ENCODE assay signal across 10 cellular contexts in the genomic region with DNA sequence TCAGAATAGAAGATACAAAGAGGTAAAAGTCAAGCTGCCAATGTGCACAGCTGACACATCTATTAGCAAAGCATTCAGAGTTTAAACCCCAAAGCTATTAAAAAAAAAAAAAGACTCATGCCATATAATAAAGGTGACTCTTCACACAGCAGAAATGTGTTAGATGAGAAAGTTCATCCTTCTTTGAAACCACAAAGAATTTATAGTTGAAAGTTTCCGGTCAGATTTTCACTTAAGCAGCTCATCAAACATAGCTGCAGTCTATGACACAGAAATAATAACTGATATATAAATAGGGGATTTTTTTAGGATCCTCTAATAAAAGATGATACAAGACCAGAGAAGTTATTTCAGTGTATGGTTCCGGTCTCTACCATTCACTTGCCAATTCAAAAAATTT.
DNase-seq lines count a peak whose midpoint lies in the region; ATAC-seq, FAIRE-seq and TF ChIP-seq lines count a peak whose summit lies in the region.
"Had no signal": no experiment of that assay in that cellular context is flagged by ENCODE, and none has a peak within 500 bp of the region (broad histone marks: within the 10 kb centered on the region; RNA-seq: fewer than 3 reads in every experiment).

No MANE protein-coding gene starts in this region.

- POLR2A ChIA-PET in naive thymus-derived CD8-positive, alpha-beta T cell (lab: Charles Lee), result no interaction called here

- no peak overlapping the region for H3K27ac Mint-ChIP-seq in natural killer cell treated with Interleukin-12 subunit alpha and Interleukin-12 subunit beta and Interleukin-15 and Interleukin-18, amount 100 ng/mL, for 72 hours
- H3K27ac Mint-ChIP-seq in natural killer cell, result no peak overlapping the region
- no peak overlapping the region for H3K27ac Mint-ChIP-seq in naive thymus-derived CD8-positive, alpha-beta T cell
- H3K27ac Mint-ChIP-seq: activated naive CD4-positive, alpha-beta T cell treated with anti-CD3 and anti-CD28 coated beads for 36 hours; B cell had no signal

- no peaks in the 10 kb centered on the region for H3K9me3 Mint-ChIP-seq in natural killer cell treated with Interleukin-12 subunit alpha and Interleukin-12 subunit beta and Interleukin-15 and Interleukin-18, amount 100 ng/mL, for 72 hours
- H3K9me3 Mint-ChIP-seq in natural killer cell, result no peaks in the 10 kb centered on the region
- no peaks in the 10 kb centered on the region for H3K9me3 Mint-ChIP-seq in naive thymus-derived CD8-positive, alpha-beta T cell
- H3K9me3 Mint-ChIP-seq: activated naive CD4-positive, alpha-beta T cell treated with anti-CD3 and anti-CD28 coated beads for 36 hours had no signal

- H3K4me1 Mint-ChIP-seq in natural killer cell treated with Interleukin-12 subunit alpha and Interleukin-12 subunit beta and Interleukin-15 and Interleukin-18, amount 100 ng/mL, for 72 hours (ENCODE audit: low read depth in 2 of 2), result peaks cover 17 to 45% of the 10 kb centered on the region in 2 donors
- peaks cover 9 to 15% of the 10 kb centered on the region in 2 donors for H3K4me1 Mint-ChIP-seq in natural killer cell
- peaks cover 0 to 3% (median under 1%) of the 10 kb centered on the region in 4 donors for H3K4me1 Mint-ChIP-seq in naive thymus-derived CD8-positive, alpha-beta T cell

- peaks cover 0 to 7% of the 10 kb centered on the region in 2 donors for H3K27me3 Mint-ChIP-seq in natural killer cell treated with Interleukin-12 subunit alpha and Interleukin-12 subunit beta and Interleukin-15 and Interleukin-18, amount 100 ng/mL, for 72 hours
- peaks cover 9 to 18% of the 10 kb centered on the region in 2 donors for H3K27me3 Mint-ChIP-seq in natural killer cell (ENCODE audit: low read depth in 2 of 2)
- H3K27me3 Mint-ChIP-seq in naive thymus-derived CD8-positive, alpha-beta T cell, result peaks cover 0 to 6% (median 4%) of the 10 kb centered on the region in 5 donors

- no peaks in the 10 kb centered on the region for H3K36me3 Mint-ChIP-seq in natural killer cell treated with Interleukin-12 subunit alpha and Interleukin-12 subunit beta and Interleukin-15 and Interleukin-18, amount 100 ng/mL, for 72 hours
- H3K36me3 Mint-ChIP-seq in natural killer cell, result no peaks in the 10 kb centered on the region
- H3K36me3 Mint-ChIP-seq in naive thymus-derived CD8-positive, alpha-beta T cell, result no peaks in the 10 kb centered on the region

- ATAC-seq in natural killer cell treated with Interleukin-12 subunit alpha and Interleukin-12 subunit beta and Interleukin-15 and Interleukin-18, amount 100 ng/mL, for 72 hours, result no peak
- no peak for ATAC-seq in natural killer cell
- no peak for ATAC-seq in naive thymus-derived CD8-positive, alpha-beta T cell

- DNase-seq in natural killer cell treated with Interleukin-12 subunit alpha and Interleukin-12 subunit beta and Interleukin-15 and Interleukin-18, amount 100 ng/mL, for 72 hours (ENCODE audit: low spot score), result no peak
- no peak for DNase-seq in natural killer cell
- peak; percentile 83 for DNase-seq in SW480 (ENCODE audit: low spot score)
- DNase-seq in iris pigment epithelial cell (ENCODE audit: low read depth), result peak; percentile 69
- DNase-seq in OCI-M1 (lab: John Stamatoyannopoulos, UW), result no peak
- no peak for DNase-seq in naive thymus-derived CD8-positive, alpha-beta T cell
- DNase-seq in GM12891 (ENCODE audit: insufficient read length, low spot score), result no peak
- no peak for DNase-seq in NCI-H1930 (lab: John Stamatoyannopoulos, UW)
- DNase-seq: activated naive CD4-positive, alpha-beta T cell treated with anti-CD3 and anti-CD28 coated beads for 36 hours had no signal

- no peak for TF ChIP-seq CTCF in natural killer cell (IDR thresholded peaks at IDR 0.05)

- intact Hi-C loops in natural killer cell (cut with micrococcal nuclease), result no loop called here

- no peak for FAIRE-seq in GM12891 (lab: Jason Lieb, UNC)

- TF ChIP-seq POLR2A in GM12891 (IDR thresholded peaks at IDR 0.05; ENCODE audit: low read depth, low read length), result no peak

- peak overlapping the region; percentile 32 for H3K4me3 Mint-ChIP-seq in natural killer cell treated with Interleukin-12 subunit alpha and Interleukin-12 subunit beta and Interleukin-15 and Interleukin-18, amount 100 ng/mL, for 72 hours
- H3K4me3 Mint-ChIP-seq in natural killer cell, result no peak overlapping the region
- H3K4me3 Mint-ChIP-seq in naive thymus-derived CD8-positive, alpha-beta T cell, result no peak overlapping the region
- H3K4me3 Mint-ChIP-seq: activated naive CD4-positive, alpha-beta T cell treated with anti-CD3 and anti-CD28 coated beads for 36 hours; B cell had no signal

TF ChIP-seq in GM12891, 5 proteins besides CTCF, POLR2A, EP300 and RAD21:
- no peak for TF ChIP-seq PAX5 (IDR thresholded peaks at IDR 0.05; ENCODE audit: insufficient read depth, low read length, severe bottlenecking)
- TF ChIP-seq POU2F2 (IDR thresholded peaks at IDR 0.05; ENCODE audit: low read depth, low read length), result no peak
- no peak for TF ChIP-seq SPI1 (IDR thresholded peaks at IDR 0.05; ENCODE audit: low read depth, low read length)
- TF ChIP-seq TAF1 (IDR thresholded peaks at IDR 0.05; ENCODE audit: low read depth, low read length), result no peak
- no peak for TF ChIP-seq POLR2AphosphoS5 (IDR thresholded peaks at IDR 0.05; ENCODE audit: low read depth, low read length)

Comparison
In these comparisons a context has a peak if more than half of its experiments do, and no peak if none do; other contexts are left out.
1. DNase-seq: peak in SW480 (single experiment) and iris pigment epithelial cell (single experiment); none in natural killer cell treated with Interleukin-12 subunit alpha and Interleukin-12 subunit beta and Interleukin-15 and Interleukin-18, amount 100 ng/mL, for 72 hours (single experiment), natural killer cell (single experiment), OCI-M1 (single experiment), naive thymus-derived CD8-positive, alpha-beta T cell (0 of 10), GM12891 (single experiment) and NCI-H1930 (0 of 2).